21 cellular contexts compared by ENCODE assay signal in the genomic region with DNA sequence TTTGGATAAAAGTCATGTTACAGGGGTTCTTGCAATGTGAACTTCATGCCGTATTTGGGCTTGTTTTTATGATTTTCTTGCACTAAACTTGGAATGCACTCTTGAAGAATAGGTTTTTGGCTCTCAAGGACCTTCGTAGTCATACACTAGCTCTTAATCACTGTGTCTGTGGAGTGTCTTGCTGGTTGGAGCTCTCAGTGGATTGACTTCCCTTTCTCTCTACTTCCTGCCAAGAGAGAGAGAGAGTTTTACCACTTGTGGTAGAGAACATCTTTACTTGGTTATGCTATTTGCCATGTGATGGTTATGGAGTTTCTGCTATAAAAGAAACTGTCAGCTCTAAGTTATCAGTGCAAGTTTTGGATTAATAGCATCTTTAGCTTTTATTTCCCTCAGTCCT.
"Had no signal": no experiment of that assay in that cellular context is flagged by ENCODE, and none has a peak within 500 bp of the region (broad histone marks: within the 10 kb centered on the region; RNA-seq: fewer than 3 reads in every experiment).

No MANE protein-coding gene starts in this region.

- DNase-seq: activated B cell treated with CpG ODN at 0.5 μM for 24 hours; activated CD4-positive, alpha-beta T cell treated with anti-CD3 and anti-CD28 coated beads for 48 hours; activated CD8-positive, alpha-beta memory T cell treated with anti-CD3 and anti-CD28 coated beads, Interleukin-2, amount 50 U/mL, for 4 hours; activated CD8-positive, alpha-beta T cell treated with anti-CD3 and anti-CD28 coated beads, Interleukin-2, amount 10 ng/mL, durations not matched to agents 7 days and 5 days; activated effector memory CD4-positive, alpha-beta T cell treated with anti-CD3 and anti-CD28 coated beads, Interleukin-2, amount 50 U/mL, for 16 hours; activated T-cell treated with anti-CD3 and anti-CD28 coated beads, Interleukin-2, amount 50 U/mL, for 48 hours; amniotic stem cell; central memory CD4-positive, alpha-beta T cell; head of caudate nucleus; immature natural killer cell; nephron progenitor cell; occipital lobe; right cardiac atrium; small intestine; stimulated activated naive CD8-positive, alpha-beta T cell treated with anti-CD3 and anti-CD28 coated beads, Interleukin-15, Interleukin-2, amounts not matched to agents 100 U/mL and 50 U/mL, for 24 hours; upper lobe of left lung had no signal

- H3K4me3 ChIP-seq: coronary artery, esophagus muscularis mucosa, prostate gland, suprapubic skin, upper lobe of left lung had no signal

- ATAC-seq: activated CD8-positive, alpha-beta T cell treated with anti-CD3 and anti-CD28 coated beads, Interleukin-2, amount 10 ng/mL, durations not matched to agents 7 days and 5 days; activated naive CD4-positive, alpha-beta T cell treated with anti-CD3 and anti-CD28 coated beads, Interleukin-2, amount 50 U/mL, for 72 hours; right cardiac atrium; stimulated activated naive CD8-positive, alpha-beta T cell treated with anti-CD3 and anti-CD28 coated beads, Interleukin-15, Interleukin-2, amounts not matched to agents 100 U/mL and 50 U/mL, for 24 hours had no signal

- H3K27ac ChIP-seq: coronary artery, prostate gland, suprapubic skin, upper lobe of left lung had no signal

- H3K27me3 ChIP-seq: esophagus muscularis mucosa, suprapubic skin, upper lobe of left lung had no signal

- H3K9me3 ChIP-seq: esophagus muscularis mucosa, prostate gland, suprapubic skin, upper lobe of left lung had no signal

- H3K36me3 ChIP-seq: esophagus muscularis mucosa, prostate gland, suprapubic skin, upper lobe of left lung had no signal

- H3K4me1 ChIP-seq: prostate gland, suprapubic skin, upper lobe of left lung had no signal
